Comparison of ENCODE assay signal across 9 cellular contexts in genomic region chr9:110047232-110047954, GRCh38.
A peak's percentile ranks its signal among the peaks of the same experiment; 100 is the strongest.
DNase-seq lines count a peak whose midpoint lies in the region; ATAC-seq, FAIRE-seq and TF ChIP-seq lines count a peak whose summit lies in the region.
"Had no signal": no experiment of that assay in that cellular context is flagged by ENCODE, and none has a peak within 500 bp of the region (broad histone marks: within the 10 kb centered on the region; RNA-seq: fewer than 3 reads in every experiment).

No MANE protein-coding gene starts in this region.

- FAIRE-seq in GM12891 (lab: Jason Lieb, UNC) (peak; percentile 47), pancreas (lab: Jason Lieb, UNC) (no peak)
- FAIRE-seq: endometrium had no signal

- peak overlapping the region; percentile 90 for H3K4me3 Mint-ChIP-seq in activated naive CD8-positive, alpha-beta T cell

- no peaks in the 10 kb centered on the region for H3K9me2 ChIP-seq in PC-9 (ENCODE audit: insufficient read depth)

- H3K79me2 ChIP-seq in PC-9 (ENCODE audit: low read depth): peaks cover 35% of the 10 kb centered on the region

- no peak overlapping the region for H3K27ac Mint-ChIP-seq in activated naive CD8-positive, alpha-beta T cell

- H3K27me3 ChIP-seq in mucosa of rectum (ENCODE audit: control insufficient read depth in 2 of 2, insufficient read depth in 2 of 2, low read length in 2 of 2): peaks cover 13 to 14% of the 10 kb centered on the region in 2 donors
- H3K27me3 ChIP-seq in pancreas: peaks cover 0 to 6% (median 0%) of the 10 kb centered on the region in 4 donors
- H3K27me3 ChIP-seq in PC-9 (ENCODE audit: insufficient read depth, low read depth): no peaks in the 10 kb centered on the region

- no peak overlapping the region for H3K4me2 ChIP-seq in PC-9

- POLR2A ChIA-PET in PC-9 (lab: Charles Lee; ENCODE audit: unreplicated experiment): no interaction called here

- peak overlapping the region; percentile 72 to 81 for H3K4me3 ChIP-seq in mucosa of rectum (ENCODE audit: low read length in 2 of 2)
- H3K4me3 ChIP-seq in pancreas: peak overlapping the region in 1 of 4 donors; percentile 55
- no peak overlapping the region for H3K4me3 ChIP-seq in PC-9

- TF ChIP-seq POLR2A in GM12891 (IDR thresholded peaks at IDR 0.05; ENCODE audit: low read depth, low read length): no peak

- H4K20me1 ChIP-seq in PC-9 (ENCODE audit: insufficient read depth): no peaks in the 10 kb centered on the region

- no TSS peak for BruUV-seq in PC-9 (replicated peaks; lab: Mats Ljungman, UMichigan)

- no peaks in the 10 kb centered on the region for H3K9me3 Mint-ChIP-seq in activated naive CD8-positive, alpha-beta T cell (ENCODE audit: low read depth)

- TF ChIP-seq CTCF in pancreas (IDR thresholded peaks at IDR 0.05) (no peak), PC-9 (conservative IDR thresholded peaks at IDR 0.05) (no peak)

- H3K9me3 ChIP-seq in mucosa of rectum (ENCODE audit: control insufficient read depth in 2 of 2, low read length in 2 of 2): no peaks in the 10 kb centered on the region
- no peaks in the 10 kb centered on the region for H3K9me3 ChIP-seq in pancreas
- H3K9me3 ChIP-seq in PC-9 (ENCODE audit: insufficient read depth, low read depth): no peaks in the 10 kb centered on the region

- ATAC-seq in HG02678 (IDR thresholded peaks at IDR 0.05; ENCODE audit: unreplicated experiment) (peak; percentile 19), pancreas (no peak)

- H3F3A ChIP-seq in PC-9 (ENCODE audit: insufficient read depth, low read depth): peaks cover 17% of the 10 kb centered on the region

- CTCF ChIA-PET in PC-9 (lab: Charles Lee): interaction anchor here (0.6 kb wide), 1 partner anchor 135 kb away, joined by 4 read pairs; no protein-coding TSS in a partner anchor

- peaks cover 12% of the 10 kb centered on the region for H3K27me3 Mint-ChIP-seq in activated naive CD8-positive, alpha-beta T cell

- peak overlapping the region in 1 of 2 donors; percentile 58 for H3K9ac ChIP-seq in mucosa of rectum (ENCODE audit: low read depth in 1 of 2, low read length in 2 of 2)

- H3K27ac ChIP-seq in mucosa of rectum (ENCODE audit: low read depth in 2 of 2, low read length in 2 of 2) (peak overlapping the region in 1 of 2 donors; percentile 17), pancreas (no peak overlapping the region), PC-9 (no peak overlapping the region)

- no peaks in the 10 kb centered on the region for H3K36me3 ChIP-seq in mucosa of rectum (ENCODE audit: control insufficient read depth in 2 of 2, insufficient read depth in 2 of 2, low read length in 2 of 2)
- no peaks in the 10 kb centered on the region for H3K36me3 ChIP-seq in pancreas
- 0 out of 2 replicates have a peak, but pooled peaks cover 11% of the 10 kb centered on the region for H3K36me3 ChIP-seq in PC-9 (ENCODE audit: low read depth)

- H2AFZ ChIP-seq in PC-9: no peak overlapping the region

- intact Hi-C loops in pancreas (cut with DNase I) (no loop called here), PC-9 (cut with micrococcal nuclease; ENCODE audit: unreplicated experiment) (no loop called here)

- H3K4me1 ChIP-seq in mucosa of rectum (ENCODE audit: control insufficient read depth in 2 of 2, insufficient read depth in 2 of 2, low read length in 2 of 2) (peaks cover 6 to 23% of the 10 kb centered on the region in 2 donors), pancreas (peaks cover 0 to 15% (median 4%) of the 10 kb centered on the region in 3 donors), PC-9 (replicated peaks; ENCODE audit: insufficient read depth) (peaks cover 24% of the 10 kb centered on the region)

- DNase-seq in GM12891 (ENCODE audit: insufficient read length, low spot score) (no peak), pancreas (no peak), inferior parietal cortex (ENCODE audit: extremely low spot score) (no peak), PC-9 (no peak), NCI-H2107 (lab: John Stamatoyannopoulos, UW) (no peak)

- peaks cover 27% of the 10 kb centered on the region for H3K4me1 Mint-ChIP-seq in activated naive CD8-positive, alpha-beta T cell (ENCODE audit: low read depth)

- WGBS in pancreas, 2 donors: 58 to 59% methylated on average over 7 of the region's 7 CpGs

- H3K36me3 Mint-ChIP-seq in activated naive CD8-positive, alpha-beta T cell: peaks cover 2% of the 10 kb centered on the region

TF ChIP-seq in GM12891, 5 proteins besides CTCF, POLR2A, EP300 and RAD21:
- TF ChIP-seq POU2F2 (IDR thresholded peaks at IDR 0.05; ENCODE audit: low read depth, low read length) (peak; percentile 72; the same call in 1 of the 2 replicates), PAX5 (IDR thresholded peaks at IDR 0.05; ENCODE audit: insufficient read depth, low read length, severe bottlenecking) (no peak)
